1 cellular context compared by ENCODE assay signal in genomic region chr7:39566056-39566921, GRCh38.
A peak's percentile ranks its signal among the peaks of the same experiment; 100 is the strongest.
TF ChIP-seq lines count a peak whose summit lies in the region.

Gene YAE1 (plus strand): TSS chr7:39566404. CDS start chr7:39566419, 15 bp downstream.

TF ChIP-seq in HEK293, 187 proteins besides CTCF, POLR2A, EP300 and RAD21 (continued from another document):
- TF ChIP-seq ZNF16 (tag by site-specific recombination; IDR thresholded peaks at IDR 0.05; ENCODE audit: low read depth): 0 out of 2 replicates have a peak, but pooled peaks have one; percentile 21
- TF ChIP-seq ZNF692 (tag by site-specific recombination; IDR thresholded peaks at IDR 0.05): peak; percentile 61; the same call in 1 of the 2 replicates
- peak; percentile 82 for TF ChIP-seq ZXDB (tag by site-specific recombination; IDR thresholded peaks at IDR 0.05)
- peak; percentile 51 for TF ChIP-seq SP3 (tag by site-specific recombination; IDR thresholded peaks at IDR 0.05)
- TF ChIP-seq ZBTB11 (tag by site-specific recombination; conservative IDR thresholded peaks at IDR 0.05; ENCODE audit: low read depth): peak; percentile 89
- no peak for TF ChIP-seq ZNF214 (tag by site-specific recombination; IDR thresholded peaks at IDR 0.05; ENCODE audit: borderline replicate concordance)
- TF ChIP-seq AEBP2 (tag by site-specific recombination; IDR thresholded peaks at IDR 0.05; ENCODE audit: borderline replicate concordance): no peak
- peak; percentile 67; the same call in 1 of the 2 replicates for TF ChIP-seq BCL11A (tag by site-specific recombination; IDR thresholded peaks at IDR 0.05; ENCODE audit: low read depth)
- TF ChIP-seq ZNF707 (tag by site-specific recombination; IDR thresholded peaks at IDR 0.05): no peak
- 0 out of 2 replicates have a peak, but pooled peaks have one; percentile 35 for TF ChIP-seq ZSCAN30 (tag by site-specific recombination; IDR thresholded peaks at IDR 0.05)
- no peak for TF ChIP-seq PBX3 (CRISPR knock-in tag; IDR thresholded peaks at IDR 0.05)
- 0 out of 2 replicates have a peak, but pooled peaks have one; percentile 21 for TF ChIP-seq ZBTB21 (tag by site-specific recombination; IDR thresholded peaks at IDR 0.05)
- TF ChIP-seq ZBTB8A (tag by site-specific recombination; IDR thresholded peaks at IDR 0.05): peak; percentile 52
- TF ChIP-seq ZBTB26 (tag by site-specific recombination; optimal IDR thresholded peaks at IDR 0.05): peak; percentile 72
- TF ChIP-seq ZFHX2 (tag by site-specific recombination; conservative IDR thresholded peaks at IDR 0.05): peak; percentile 72
- no peak for TF ChIP-seq ZSCAN18 (tag by site-specific recombination; IDR thresholded peaks at IDR 0.05)
- TF ChIP-seq ZNF112 (tag by site-specific recombination; IDR thresholded peaks at IDR 0.05): no peak
- TF ChIP-seq ZBTB10 (tag by site-specific recombination; IDR thresholded peaks at IDR 0.05): peak; percentile 39; the same call in 1 of the 2 replicates
- TF ChIP-seq KLF10 (tag by site-specific recombination; IDR thresholded peaks at IDR 0.05): no peak
- no peak for TF ChIP-seq ZNF391 (tag by site-specific recombination; IDR thresholded peaks at IDR 0.05; ENCODE audit: borderline replicate concordance, low read depth)
- no peak for TF ChIP-seq ZBTB6 (tag by site-specific recombination; IDR thresholded peaks at IDR 0.05)
- no peak for TF ChIP-seq ZNF701 (tag by site-specific recombination; IDR thresholded peaks at IDR 0.05)
- TF ChIP-seq ZNF501 (tag by site-specific recombination; IDR thresholded peaks at IDR 0.05): peak; percentile 82
- TF ChIP-seq ZNF624 (tag by site-specific recombination; IDR thresholded peaks at IDR 0.05): no peak
- no peak for TF ChIP-seq ELK4 (IDR thresholded peaks at IDR 0.05; ENCODE audit: borderline replicate concordance, low read depth, low read length)
- no peak for TF ChIP-seq ZNF121 (tag by site-specific recombination; IDR thresholded peaks at IDR 0.05)
- TF ChIP-seq ZNF2 (tag by site-specific recombination; IDR thresholded peaks at IDR 0.05): peak; percentile 85; the same call in 1 of the 2 replicates
- TF ChIP-seq ZNF394 (tag by site-specific recombination; IDR thresholded peaks at IDR 0.05; ENCODE audit: borderline replicate concordance): peak; percentile 83; the same call in 1 of the 2 replicates
- TF ChIP-seq ZNF585B (tag by site-specific recombination; IDR thresholded peaks at IDR 0.05): no peak
- TF ChIP-seq RBAK (tag by site-specific recombination; IDR thresholded peaks at IDR 0.05): no peak
- TF ChIP-seq ZNF677 (tag by site-specific recombination; IDR thresholded peaks at IDR 0.05): no peak
- TF ChIP-seq ZNF768 (tag by site-specific recombination; IDR thresholded peaks at IDR 0.05): no peak
- 0 out of 2 replicates have a peak, but pooled peaks have one; percentile 8 for TF ChIP-seq KLF1 (tag by site-specific recombination; IDR thresholded peaks at IDR 0.05)
- peak; percentile 12; the same call in 1 of the 2 replicates for TF ChIP-seq ZFP37 (tag by site-specific recombination; IDR thresholded peaks at IDR 0.05)
- TF ChIP-seq ZBTB7A (tag by site-specific recombination; IDR thresholded peaks at IDR 0.05; ENCODE audit: low read depth): 0 out of 2 replicates have a peak, but pooled peaks have one; percentile 39
- peak; percentile 65 for TF ChIP-seq ZBTB20 (tag by site-specific recombination; IDR thresholded peaks at IDR 0.05)
- TF ChIP-seq ZBTB17 (tag by site-specific recombination; IDR thresholded peaks at IDR 0.05): peak; percentile 55
- TF ChIP-seq ZNF830 (tag by site-specific recombination; IDR thresholded peaks at IDR 0.05; ENCODE audit: low read depth): no peak
- no peak for TF ChIP-seq ZNF777 (tag by site-specific recombination; IDR thresholded peaks at IDR 0.05; ENCODE audit: borderline replicate concordance)
- TF ChIP-seq ZNF76 (tag by site-specific recombination; IDR thresholded peaks at IDR 0.05; ENCODE audit: borderline replicate concordance, low read depth): peak; percentile 30; the same call in 1 of the 2 replicates
- TF ChIP-seq ZNF449 (tag by site-specific recombination; IDR thresholded peaks at IDR 0.05): no peak
- no peak for TF ChIP-seq ZNF311 (tag by site-specific recombination; IDR thresholded peaks at IDR 0.05; ENCODE audit: borderline replicate concordance)
- peak; percentile 66 for TF ChIP-seq SP7 (tag by site-specific recombination; IDR thresholded peaks at IDR 0.05)
- TF ChIP-seq ZNF138 (tag by site-specific recombination; IDR thresholded peaks at IDR 0.05; ENCODE audit: borderline replicate concordance): no peak
